ENCODE assay signal across 16 cellular contexts in genomic region chr2:239729681-239730566, GRCh38.
"Had no signal": no experiment of that assay in that cellular context is flagged by ENCODE, and none has a peak within 500 bp of the region (broad histone marks: within the 10 kb centered on the region; RNA-seq: fewer than 3 reads in every experiment).

No MANE protein-coding gene starts in this region.

- H3K9me3 ChIP-seq: gastroesophageal sphincter, upper lobe of left lung had no signal

- H3K27ac ChIP-seq: dorsolateral prefrontal cortex, gastroesophageal sphincter, SK-N-MC, upper lobe of left lung, VCaP had no signal

- H3K27me3 ChIP-seq: dorsolateral prefrontal cortex, gastroesophageal sphincter, upper lobe of left lung had no signal

- H3K4me3 Mint-ChIP-seq: activated CD8-positive, alpha-beta T cell treated with anti-CD3 and anti-CD28 coated beads for 36 hours; activated naive CD4-positive, alpha-beta T cell treated with anti-CD3 and anti-CD28 coated beads for 36 hours; naive thymus-derived CD8-positive, alpha-beta T cell; stimulated activated naive CD8-positive, alpha-beta T cell treated with anti-CD3 and anti-CD28 coated beads, Interleukin-15, Interleukin-2, amounts not matched to agents 100 ng/mL and 50 ng/mL, for 24 hours; T-cell had no signal

- H3K27me3 Mint-ChIP-seq: activated CD8-positive, alpha-beta T cell treated with anti-CD3 and anti-CD28 coated beads for 36 hours; stimulated activated naive CD8-positive, alpha-beta T cell treated with anti-CD3 and anti-CD28 coated beads, Interleukin-15, Interleukin-2, amounts not matched to agents 100 ng/mL and 50 ng/mL, for 24 hours; T-cell had no signal

- H3K27ac Mint-ChIP-seq: activated CD8-positive, alpha-beta T cell treated with anti-CD3 and anti-CD28 coated beads for 36 hours; activated naive CD4-positive, alpha-beta T cell treated with anti-CD3 and anti-CD28 coated beads for 36 hours; stimulated activated naive CD8-positive, alpha-beta T cell treated with anti-CD3 and anti-CD28 coated beads, Interleukin-15, Interleukin-2, amounts not matched to agents 100 ng/mL and 50 ng/mL, for 24 hours; T-cell had no signal

- H3K4me2 ChIP-seq: smooth muscle cell had no signal

- ATAC-seq: activated CD8-positive, alpha-beta T cell treated with anti-CD3 and anti-CD28 coated beads for 36 hours; gastroesophageal sphincter; left lobe of liver; naive thymus-derived CD8-positive, alpha-beta T cell; T-cell had no signal

- DNase-seq: activated CD4-positive, alpha-beta T cell treated with anti-CD3 and anti-CD28 coated beads for 1 hour; activated CD8-positive, alpha-beta memory T cell treated with anti-CD3 and anti-CD28 coated beads, Interleukin-2, amount 50 U/mL, for 4 hours; activated naive CD4-positive, alpha-beta T cell treated with anti-CD3 and anti-CD28 coated beads for 36 hours; erythroblast; mesenchymal stem cell had no signal

- H3K36me3 Mint-ChIP-seq: naive thymus-derived CD8-positive, alpha-beta T cell; T-cell had no signal

- H3K4me1 ChIP-seq: gastroesophageal sphincter, upper lobe of left lung had no signal

- H3K4me3 ChIP-seq: dorsolateral prefrontal cortex, gastroesophageal sphincter, SK-N-MC, smooth muscle cell, upper lobe of left lung had no signal

- H3K36me3 ChIP-seq: gastroesophageal sphincter, upper lobe of left lung had no signal
